1 cellular context compared by ENCODE assay signal in genomic region chr2:113276906-113277425, GRCh38.
TF ChIP-seq lines count a peak whose summit lies in the region.

No MANE protein-coding gene starts in this region.

TF ChIP-seq in IMR-90, 13 proteins besides CTCF, POLR2A, EP300 and RAD21 (continued from another document):
- TF ChIP-seq MAFK (IDR thresholded peaks at IDR 0.05; ENCODE audit: low read depth, low read length) (no peak), SMC3 (IDR thresholded peaks at IDR 0.05; ENCODE audit: low read depth, low read length) (no peak), BHLHE40 (IDR thresholded peaks at IDR 0.05; ENCODE audit: low read depth, low read length) (no peak), MAZ (IDR thresholded peaks at IDR 0.05; ENCODE audit: borderline replicate concordance, low read depth, low read length) (no peak)
- TF ChIP-seq, protein P1, sequence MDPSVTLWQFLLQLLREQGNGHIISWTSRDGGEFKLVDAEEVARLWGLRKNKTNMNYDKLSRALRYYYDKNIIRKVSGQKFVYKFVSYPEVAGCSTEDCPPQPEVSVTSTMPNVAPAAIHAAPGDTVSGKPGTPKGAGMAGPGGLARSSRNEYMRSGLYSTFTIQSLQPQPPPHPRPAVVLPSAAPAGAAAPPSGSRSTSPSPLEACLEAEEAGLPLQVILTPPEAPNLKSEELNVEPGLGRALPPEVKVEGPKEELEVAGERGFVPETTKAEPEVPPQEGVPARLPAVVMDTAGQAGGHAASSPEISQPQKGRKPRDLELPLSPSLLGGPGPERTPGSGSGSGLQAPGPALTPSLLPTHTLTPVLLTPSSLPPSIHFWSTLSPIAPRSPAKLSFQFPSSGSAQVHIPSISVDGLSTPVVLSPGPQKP (IDR thresholded peaks at IDR 0.05; ENCODE audit: borderline replicate concordance, low read depth, low read length) = no peak
